Comparison of ENCODE assay signal across 19 cellular contexts in the genomic region with DNA sequence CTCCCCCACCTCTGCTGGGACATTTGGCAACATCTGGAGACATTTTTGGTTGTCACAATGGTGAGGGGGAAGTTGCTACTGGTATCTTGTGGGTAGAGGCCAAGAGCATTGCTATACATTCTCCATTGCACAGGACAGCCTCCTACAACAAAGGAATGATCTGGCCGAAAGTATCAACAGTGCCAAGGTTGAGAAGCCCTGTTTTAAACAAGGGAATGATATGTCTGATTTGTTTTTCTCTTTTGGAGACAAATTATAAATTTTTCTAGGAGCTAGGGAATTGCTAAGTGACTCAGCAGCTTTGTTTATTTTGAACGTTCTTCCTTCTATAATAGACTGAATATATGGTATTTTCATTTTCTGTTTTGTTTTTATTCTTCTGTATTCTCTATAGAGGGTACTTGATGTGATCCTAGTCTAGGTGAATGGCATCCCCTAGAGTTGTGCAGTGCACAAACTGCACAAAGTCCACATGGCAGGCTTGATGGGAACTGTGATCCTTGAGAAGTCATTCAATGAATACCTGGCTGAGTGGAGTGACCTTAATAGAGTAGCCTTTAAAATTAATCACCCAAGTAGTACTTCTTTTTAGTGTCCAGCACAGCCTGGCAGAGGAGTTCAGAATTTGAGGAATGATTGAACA.
DNase-seq lines count a peak whose midpoint lies in the region; ATAC-seq and TF ChIP-seq lines count a peak whose summit lies in the region.
"Had no signal": no experiment of that assay in that cellular context is flagged by ENCODE, and none has a peak within 500 bp of the region (broad histone marks: within the 10 kb centered on the region; RNA-seq: fewer than 3 reads in every experiment).

No MANE protein-coding gene starts in this region.

- H3K27ac ChIP-seq in VCaP (peak overlapping the region; percentile 35), coronary artery (no peak overlapping the region), foreskin keratinocyte (no peak overlapping the region)
- H3K27ac ChIP-seq: brain microvascular endothelial cell had no signal

- DNase-seq in DMS79 treated with DMSO at 0.1 percent for 48 hours (lab: John Stamatoyannopoulos, UW) = peak; percentile 93
- peak; percentile 85 for DNase-seq in fibroblast of peridontal ligament (ENCODE audit: extremely low read depth)
- DNase-seq in osteocyte (ENCODE audit: extremely low spot score, unreplicated experiment) = no peak
- no peak for DNase-seq in coronary artery (ENCODE audit: low spot score)
- no peak for DNase-seq in foreskin keratinocyte
- DNase-seq: activated CD4-positive, alpha-beta T cell treated with anti-CD3 and anti-CD28 coated beads for 1 hour; brain microvascular endothelial cell; CD4-positive, alpha-beta memory T cell; dermis blood vessel endothelial cell; H9; left cardiac atrium; NCI-H524 treated with DMSO at 0.1 percent for 48 hours had no signal

- H3K27me3 Mint-ChIP-seq in osteocyte (ENCODE audit: unreplicated experiment) = no peaks in the 10 kb centered on the region

- no peak overlapping the region for H3K4me3 ChIP-seq in coronary artery
- H3K4me3 ChIP-seq: thoracic aorta had no signal

- H3K27ac Mint-ChIP-seq in osteocyte (ENCODE audit: unreplicated experiment) = peak overlapping the region; percentile 73
- H3K27ac Mint-ChIP-seq: activated naive CD4-positive, alpha-beta T cell treated with anti-CD3 and anti-CD28 coated beads, Interleukin-2, amount 50 U/mL, for 72 hours; activated T-helper 1 cell treated with anti-CD3 and anti-CD28 coated beads, Interleukin-12 subunit alpha, Interleukin-12 subunit beta, Interleukin-2, Interleukin-4 antibody, amounts not matched to agents 30 ng/mL and 10 ng/mL and 1 ng/mL, durations not matched to agents 14 hours and 24 hours and 36 hours; CD4-positive, alpha-beta memory T cell; H9; stimulated activated effector memory CD8-positive, alpha-beta T cell treated with anti-CD3 and anti-CD28 coated beads, Interleukin-12 subunit alpha, Interleukin-12 subunit beta, amount 100 ng/mL, for 72 hours had no signal

- H3K36me3 Mint-ChIP-seq in osteocyte (ENCODE audit: unreplicated experiment) = no peaks in the 10 kb centered on the region
- H3K36me3 Mint-ChIP-seq: activated naive CD4-positive, alpha-beta T cell treated with anti-CD3 and anti-CD28 coated beads, Interleukin-2, amount 50 U/mL, for 72 hours; CD4-positive, alpha-beta memory T cell; stimulated activated effector memory CD8-positive, alpha-beta T cell treated with anti-CD3 and anti-CD28 coated beads, Interleukin-12 subunit alpha, Interleukin-12 subunit beta, amount 100 ng/mL, for 72 hours had no signal

- no peak overlapping the region for H3K4me3 Mint-ChIP-seq in osteocyte (ENCODE audit: unreplicated experiment)
- H3K4me3 Mint-ChIP-seq: activated T-helper 1 cell treated with anti-CD3 and anti-CD28 coated beads, Interleukin-12 subunit alpha, Interleukin-12 subunit beta, Interleukin-2, Interleukin-4 antibody, amounts not matched to agents 30 ng/mL and 10 ng/mL and 1 ng/mL, durations not matched to agents 14 hours and 24 hours and 36 hours; CD4-positive, alpha-beta memory T cell; H9; stimulated activated effector memory CD8-positive, alpha-beta T cell treated with anti-CD3 and anti-CD28 coated beads, Interleukin-12 subunit alpha, Interleukin-12 subunit beta, amount 100 ng/mL, for 72 hours had no signal

- H3K4me1 Mint-ChIP-seq in osteocyte (ENCODE audit: unreplicated experiment) = peaks cover 56% of the 10 kb centered on the region
- H3K4me1 Mint-ChIP-seq: CD4-positive, alpha-beta memory T cell; stimulated activated effector memory CD8-positive, alpha-beta T cell treated with anti-CD3 and anti-CD28 coated beads, Interleukin-12 subunit alpha, Interleukin-12 subunit beta, amount 100 ng/mL, for 72 hours had no signal

- H3K27me3 ChIP-seq in foreskin keratinocyte = no peaks in the 10 kb centered on the region
- H3K27me3 ChIP-seq: brain microvascular endothelial cell had no signal

- no peak for ATAC-seq in HG02642 (IDR thresholded peaks at IDR 0.05; ENCODE audit: poor library complexity, unreplicated experiment)
- ATAC-seq in foreskin keratinocyte = no peak
- ATAC-seq in HG02938 (IDR thresholded peaks at IDR 0.05; ENCODE audit: unreplicated experiment) = no peak
- ATAC-seq: activated naive CD4-positive, alpha-beta T cell treated with anti-CD3 and anti-CD28 coated beads, Interleukin-2, amount 50 U/mL, for 72 hours; left cardiac atrium; stimulated activated effector memory CD8-positive, alpha-beta T cell treated with anti-CD3 and anti-CD28 coated beads, Interleukin-12 subunit alpha, Interleukin-12 subunit beta, amount 100 ng/mL, for 72 hours had no signal

- H3K4me1 ChIP-seq in foreskin keratinocyte = no peaks in the 10 kb centered on the region

- H3K9me3 Mint-ChIP-seq in osteocyte (ENCODE audit: unreplicated experiment) = no peaks in the 10 kb centered on the region
- H3K9me3 Mint-ChIP-seq: activated naive CD4-positive, alpha-beta T cell treated with anti-CD3 and anti-CD28 coated beads, Interleukin-2, amount 50 U/mL, for 72 hours; activated T-helper 1 cell treated with anti-CD3 and anti-CD28 coated beads, Interleukin-12 subunit alpha, Interleukin-12 subunit beta, Interleukin-2, Interleukin-4 antibody, amounts not matched to agents 30 ng/mL and 10 ng/mL and 1 ng/mL, durations not matched to agents 14 hours and 24 hours and 36 hours; CD4-positive, alpha-beta memory T cell; H9; stimulated activated effector memory CD8-positive, alpha-beta T cell treated with anti-CD3 and anti-CD28 coated beads, Interleukin-12 subunit alpha, Interleukin-12 subunit beta, amount 100 ng/mL, for 72 hours had no signal

- TF ChIP-seq CTCF in VCaP (conservative IDR thresholded peaks at IDR 0.05) (no peak), osteocyte (IDR thresholded peaks at IDR 0.05) (no peak), coronary artery (IDR thresholded peaks at IDR 0.05) (no peak), foreskin keratinocyte (conservative IDR thresholded peaks at IDR 0.05) (no peak)

Comparison
In these comparisons a context has a peak if more than half of its experiments do, and no peak if none do; other contexts are left out.
1. DNase-seq: peak in DMS79 treated with DMSO at 0.1 percent for 48 hours (single experiment) and fibroblast of peridontal ligament (single experiment); none in osteocyte (single experiment), coronary artery (single experiment) and foreskin keratinocyte (0 of 2).